In the genomic region with DNA sequence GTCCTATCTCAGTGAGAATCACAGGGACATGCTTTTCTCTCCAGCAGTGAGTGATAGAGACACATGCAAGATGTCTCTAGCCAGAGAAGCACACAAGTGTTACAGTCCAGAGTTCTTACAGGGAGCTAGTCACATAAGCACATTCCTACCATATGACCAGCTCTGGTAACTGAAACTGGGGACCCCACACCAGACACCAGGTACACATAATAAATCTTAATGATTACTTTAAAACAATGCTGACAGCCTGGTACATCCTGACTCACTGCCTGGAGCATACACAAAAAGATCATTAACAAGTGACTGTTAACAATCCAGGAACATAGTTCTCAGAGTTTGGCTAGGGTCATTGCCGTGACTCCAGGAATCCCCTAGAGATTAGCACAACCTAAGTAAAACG, we compare ENCODE assay signal across 1 cellular context.
A peak's percentile ranks its signal among the peaks of the same experiment; 100 is the strongest.
TF ChIP-seq lines count a peak whose summit lies in the region.

No MANE protein-coding gene starts in this region.

TF ChIP-seq in endothelial cell of umbilical vein, 7 proteins besides CTCF, POLR2A, EP300 and RAD21:
- no peak for TF ChIP-seq EZH2 (IDR thresholded peaks at IDR 0.05; ENCODE audit: borderline replicate concordance, low read depth, low read length, severe bottlenecking)
- TF ChIP-seq POLR2AphosphoS5 (IDR thresholded peaks at IDR 0.05; ENCODE audit: insufficient read depth, low read depth, low read length) = no peak
- no peak for TF ChIP-seq MYC (IDR thresholded peaks at IDR 0.05; ENCODE audit: low read depth, low read length)
- TF ChIP-seq JUN (IDR thresholded peaks at IDR 0.05; ENCODE audit: borderline replicate concordance, insufficient read depth, insufficient read length, low read depth) = peak; percentile 60
- TF ChIP-seq FOS (IDR thresholded peaks at IDR 0.05; ENCODE audit: borderline replicate concordance, insufficient read depth, low read length) = no peak
- TF ChIP-seq GATA2 (IDR thresholded peaks at IDR 0.05; ENCODE audit: insufficient read depth, insufficient read length, low read depth, low read length) = peak; percentile 9
